26 cellular contexts compared by ENCODE assay signal in the genomic region with DNA sequence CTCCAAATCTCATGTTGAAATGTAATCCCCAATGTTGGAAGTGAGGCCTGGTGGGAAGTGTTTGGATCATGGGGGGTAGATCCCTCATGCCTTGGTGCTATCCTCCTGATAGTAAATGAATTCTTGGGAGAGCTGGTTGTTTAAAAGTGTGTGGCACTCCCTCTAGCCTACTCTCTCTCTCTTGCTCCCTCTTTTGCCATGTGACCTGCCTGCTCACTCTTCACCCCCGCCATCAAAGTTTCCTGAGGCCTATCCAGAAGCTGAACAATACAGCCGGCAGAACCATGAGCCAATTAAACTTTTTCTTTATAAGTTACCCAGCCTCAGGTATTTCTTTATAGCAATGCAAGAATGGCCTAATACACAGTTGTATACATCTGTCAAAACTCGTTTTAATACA.
"Had no signal": no experiment of that assay in that cellular context is flagged by ENCODE, and none has a peak within 500 bp of the region (broad histone marks: within the 10 kb centered on the region; RNA-seq: fewer than 3 reads in every experiment).

No MANE protein-coding gene starts in this region.

- H3K27ac Mint-ChIP-seq: activated B cell treated with CpG ODN at 0.5 μM for 24 hours; activated CD4-positive, alpha-beta memory T cell treated with anti-CD3 and anti-CD28 coated beads for 36 hours; activated CD4-positive, alpha-beta T cell treated with anti-CD3 and anti-CD28 coated beads, Interleukin-2, amount 10 ng/mL, durations not matched to agents 7 days and 5 days; activated naive CD4-positive, alpha-beta T cell treated with anti-CD3 and anti-CD28 coated beads for 36 hours; activated naive CD8-positive, alpha-beta T cell treated with anti-CD3 and anti-CD28 coated beads for 36 hours; T-helper 2 cell treated with Interferon-gamma antibody and Interleukin-4, amounts not matched to agents 5 μg/mL and 100 μg/mL, for 36 hours had no signal

- ATAC-seq: activated T-cell treated with anti-CD3 and anti-CD28 coated beads, Interleukin-2, amount 50 U/mL, for 4 hours; Panc1; Right ventricle myocardium inferior had no signal

- H3K4me2 ChIP-seq: KMS-11, SK-N-SH had no signal

- H3K4me3 ChIP-seq: adrenal gland, breast epithelium had no signal

- H3K9ac ChIP-seq: KMS-11, SK-N-SH had no signal

- H3K27me3 Mint-ChIP-seq: activated CD4-positive, alpha-beta T cell treated with anti-CD3 and anti-CD28 coated beads, Interleukin-2, amount 10 ng/mL, durations not matched to agents 7 days and 5 days; activated naive CD8-positive, alpha-beta T cell treated with anti-CD3 and anti-CD28 coated beads for 36 hours had no signal

- H3K4me1 ChIP-seq: adrenal gland, breast epithelium had no signal

- H3K9me3 Mint-ChIP-seq: activated B cell treated with CpG ODN at 0.5 μM for 24 hours; activated CD4-positive, alpha-beta memory T cell treated with anti-CD3 and anti-CD28 coated beads for 36 hours; activated CD4-positive, alpha-beta T cell treated with anti-CD3 and anti-CD28 coated beads, Interleukin-2, amount 10 ng/mL, durations not matched to agents 7 days and 5 days; activated naive CD4-positive, alpha-beta T cell treated with anti-CD3 and anti-CD28 coated beads for 36 hours; activated naive CD8-positive, alpha-beta T cell treated with anti-CD3 and anti-CD28 coated beads for 36 hours; activated T-cell treated with anti-CD3 and anti-CD28 coated beads, Interleukin-2, amount 50 U/mL, for 4 hours; T-helper 2 cell treated with Interferon-gamma antibody and Interleukin-4, amounts not matched to agents 5 μg/mL and 100 μg/mL, for 36 hours had no signal

- H3K4me3 Mint-ChIP-seq: activated B cell treated with CpG ODN at 0.5 μM for 24 hours; activated CD4-positive, alpha-beta memory T cell treated with anti-CD3 and anti-CD28 coated beads for 36 hours; activated CD4-positive, alpha-beta T cell treated with anti-CD3 and anti-CD28 coated beads, Interleukin-2, amount 10 ng/mL, durations not matched to agents 7 days and 5 days; activated naive CD4-positive, alpha-beta T cell treated with anti-CD3 and anti-CD28 coated beads for 36 hours; activated naive CD8-positive, alpha-beta T cell treated with anti-CD3 and anti-CD28 coated beads for 36 hours; activated T-cell treated with anti-CD3 and anti-CD28 coated beads, Interleukin-2, amount 50 U/mL, for 4 hours; T-helper 2 cell treated with Interferon-gamma antibody and Interleukin-4, amounts not matched to agents 5 μg/mL and 100 μg/mL, for 36 hours had no signal

- H3K36me3 ChIP-seq: adrenal gland, breast epithelium had no signal

- H3K9me3 ChIP-seq: adrenal gland, breast epithelium, SK-N-SH had no signal

- H3K27me3 ChIP-seq: adrenal gland, breast epithelium had no signal

- H3K4me1 Mint-ChIP-seq: activated B cell treated with CpG ODN at 0.5 μM for 24 hours; activated CD4-positive, alpha-beta T cell treated with anti-CD3 and anti-CD28 coated beads, Interleukin-2, amount 10 ng/mL, durations not matched to agents 7 days and 5 days; activated naive CD8-positive, alpha-beta T cell treated with anti-CD3 and anti-CD28 coated beads for 36 hours had no signal

- H3K27ac ChIP-seq: adrenal gland, breast epithelium, KMS-11 had no signal

- DNase-seq: activated B cell treated with CpG ODN at 0.5 μM for 24 hours; activated CD4-positive, alpha-beta memory T cell treated with anti-CD3 and anti-CD28 coated beads for 36 hours; activated CD4-positive, alpha-beta T cell treated with anti-CD3 and anti-CD28 coated beads for 1 hour; activated CD4-positive, alpha-beta T cell treated with anti-CD3 and anti-CD28 coated beads, Interleukin-2, amount 10 ng/mL, durations not matched to agents 7 days and 5 days; activated CD8-positive, alpha-beta memory T cell treated with anti-CD3 and anti-CD28 coated beads for 24 hours; activated gamma-delta T cell; activated naive CD4-positive, alpha-beta T cell treated with anti-CD3 and anti-CD28 coated beads for 36 hours; activated naive CD8-positive, alpha-beta T cell treated with anti-CD3 and anti-CD28 coated beads for 36 hours; activated T-cell treated with anti-CD3 and anti-CD28 coated beads, Interleukin-2, amount 50 U/mL, for 4 hours; adrenal gland; aorta; caudate nucleus; NCI-H1092; NCI-H1930; NCI-H345; NCI-H510A; NCI-H526 treated with DMSO at 0.1 percent for 48 hours; NCI-H82; RPMI8226; SK-N-SH; T-helper 1 cell had no signal
